In genomic region chr6:45433533-45434400, GRCh38 we compare ENCODE assay signal across 14 cellular contexts. TPM values are rescaled to one million over a fixed set of nuclear protein-coding genes. Genes with fewer than 3 reads are reported as not detected.
A peak's percentile ranks its signal among the peaks of the same experiment; 100 is the strongest.
DNase-seq lines count a peak whose midpoint lies in the region; ATAC-seq lines count a peak whose summit lies in the region.
"Had no signal": no experiment of that assay in that cellular context is flagged by ENCODE, and none has a peak within 500 bp of the region (broad histone marks: within the 10 kb centered on the region; RNA-seq: fewer than 3 reads in every experiment).

No MANE protein-coding gene starts in this region.

- intact Hi-C loops in activated T-helper 2 cell treated with anti-CD3 and anti-CD28 coated beads, Interferon-gamma antibody, Interleukin-2, Interleukin-4, amounts not matched to agents 10 μg/mL and 5 μg/mL and 100 μg/mL, durations not matched to agents 14 hours and 24 hours and 36 hours (cut with micrococcal nuclease), result loop anchor here (1.0 to 2.0 kb wide), 2 partner anchors 9 to 15 kb away; no protein-coding TSS in a partner anchor

- H3K4me3 Mint-ChIP-seq in activated T-helper 2 cell treated with anti-CD3 and anti-CD28 coated beads, Interferon-gamma antibody, Interleukin-2, Interleukin-4, amounts not matched to agents 10 μg/mL and 5 μg/mL and 100 μg/mL, durations not matched to agents 14 hours and 24 hours and 36 hours (ENCODE audit: low read depth), result peak overlapping the region; percentile 64
- peak overlapping the region; percentile 57 for H3K4me3 Mint-ChIP-seq in natural killer cell treated with Interleukin-12 subunit alpha and Interleukin-12 subunit beta and Interleukin-15 and Interleukin-18, amount 100 ng/mL, for 72 hours
- H3K4me3 Mint-ChIP-seq: neural crest cell had no signal

- peaks cover 81% of the 10 kb centered on the region for H3K4me1 Mint-ChIP-seq in activated T-helper 2 cell treated with anti-CD3 and anti-CD28 coated beads, Interferon-gamma antibody, Interleukin-2, Interleukin-4, amounts not matched to agents 10 μg/mL and 5 μg/mL and 100 μg/mL, durations not matched to agents 14 hours and 24 hours and 36 hours (ENCODE audit: low read depth)
- peaks cover 29 to 63% of the 10 kb centered on the region in 2 donors for H3K4me1 Mint-ChIP-seq in natural killer cell treated with Interleukin-12 subunit alpha and Interleukin-12 subunit beta and Interleukin-15 and Interleukin-18, amount 100 ng/mL, for 72 hours (ENCODE audit: low read depth in 2 of 2)

- no peak for ATAC-seq in natural killer cell treated with Interleukin-12 subunit alpha and Interleukin-12 subunit beta and Interleukin-15 and Interleukin-18, amount 100 ng/mL, for 72 hours
- no peak for ATAC-seq in HG02885 (IDR thresholded peaks at IDR 0.05; ENCODE audit: poor library complexity, unreplicated experiment)

- H3K36me3 Mint-ChIP-seq in activated T-helper 2 cell treated with anti-CD3 and anti-CD28 coated beads, Interferon-gamma antibody, Interleukin-2, Interleukin-4, amounts not matched to agents 10 μg/mL and 5 μg/mL and 100 μg/mL, durations not matched to agents 14 hours and 24 hours and 36 hours (ENCODE audit: low read depth), result peaks cover 83% of the 10 kb centered on the region
- peaks cover 11% of the 10 kb centered on the region for H3K36me3 Mint-ChIP-seq in natural killer cell treated with Interleukin-12 subunit alpha and Interleukin-12 subunit beta and Interleukin-15 and Interleukin-18, amount 100 ng/mL, for 72 hours

- DNase-seq in DMS79 (lab: John Stamatoyannopoulos, UW) (peak; percentile 49), LoVo (ENCODE audit: low spot score) (peak; percentile 60), NCI-H1105 treated with DMSO at 0.1 percent for 48 hours (lab: John Stamatoyannopoulos, UW) (no peak), NCI-H446 treated with DMSO at 0.1 percent for 48 hours (lab: John Stamatoyannopoulos, UW) (no peak)
- DNase-seq in activated T-helper 2 cell treated with anti-CD3 and anti-CD28 coated beads, Interferon-gamma antibody, Interleukin-2, Interleukin-4, amounts not matched to agents 10 μg/mL and 5 μg/mL and 100 μg/mL, durations not matched to agents 14 hours and 24 hours and 36 hours (ENCODE audit: low spot score), result no peak
- no peak for DNase-seq in natural killer cell treated with Interleukin-12 subunit alpha and Interleukin-12 subunit beta and Interleukin-15 and Interleukin-18, amount 100 ng/mL, for 72 hours (ENCODE audit: low spot score)
- DNase-seq: esophagus squamous epithelium, H7, hippocampal formation, sigmoid colon, substantia nigra, T-cell had no signal

- no peaks in the 10 kb centered on the region for H3K9me3 Mint-ChIP-seq in activated T-helper 2 cell treated with anti-CD3 and anti-CD28 coated beads, Interferon-gamma antibody, Interleukin-2, Interleukin-4, amounts not matched to agents 10 μg/mL and 5 μg/mL and 100 μg/mL, durations not matched to agents 14 hours and 24 hours and 36 hours
- H3K9me3 Mint-ChIP-seq in natural killer cell treated with Interleukin-12 subunit alpha and Interleukin-12 subunit beta and Interleukin-15 and Interleukin-18, amount 100 ng/mL, for 72 hours, result no peaks in the 10 kb centered on the region
- H3K9me3 Mint-ChIP-seq: neural crest cell, T-cell had no signal

- H3K27ac Mint-ChIP-seq in activated T-helper 2 cell treated with anti-CD3 and anti-CD28 coated beads, Interferon-gamma antibody, Interleukin-2, Interleukin-4, amounts not matched to agents 10 μg/mL and 5 μg/mL and 100 μg/mL, durations not matched to agents 14 hours and 24 hours and 36 hours, result peak overlapping the region; percentile 84
- H3K27ac Mint-ChIP-seq in natural killer cell treated with Interleukin-12 subunit alpha and Interleukin-12 subunit beta and Interleukin-15 and Interleukin-18, amount 100 ng/mL, for 72 hours, result peak overlapping the region; percentile 31 to 70

- H3K27me3 Mint-ChIP-seq in activated T-helper 2 cell treated with anti-CD3 and anti-CD28 coated beads, Interferon-gamma antibody, Interleukin-2, Interleukin-4, amounts not matched to agents 10 μg/mL and 5 μg/mL and 100 μg/mL, durations not matched to agents 14 hours and 24 hours and 36 hours (ENCODE audit: low read depth), result no peaks in the 10 kb centered on the region
- peaks cover 0 to 11% of the 10 kb centered on the region in 2 donors for H3K27me3 Mint-ChIP-seq in natural killer cell treated with Interleukin-12 subunit alpha and Interleukin-12 subunit beta and Interleukin-15 and Interleukin-18, amount 100 ng/mL, for 72 hours
- H3K27me3 Mint-ChIP-seq: T-cell had no signal

RNA-seq across cellular contexts. Expression of gene SUPT3H, which starts 56.0 kb away (rescaled TPM):
- 14.8 and 19.4 TPM in 2 replicates for total RNA-seq in activated T-helper 2 cell treated with anti-CD3 and anti-CD28 coated beads, Interferon-gamma antibody, Interleukin-2, Interleukin-4, amounts not matched to agents 10 μg/mL and 5 μg/mL and 100 μg/mL, durations not matched to agents 14 hours and 24 hours and 36 hours
- 1 to 10 TPM; 5.3 to 9.6 TPM for total RNA-seq in natural killer cell treated with Interleukin-12 subunit alpha and Interleukin-12 subunit beta and Interleukin-15 and Interleukin-18, amount 100 ng/mL, for 72 hours

Comparison
In these comparisons a context has a peak if more than half of its experiments do, and no peak if none do; other contexts are left out.
1. DNase-seq: peak in DMS79 (single experiment) and LoVo (single experiment); none in activated T-helper 2 cell treated with anti-CD3 and anti-CD28 coated beads, Interferon-gamma antibody, Interleukin-2, Interleukin-4, amounts not matched to agents 10 μg/mL and 5 μg/mL and 100 μg/mL, durations not matched to agents 14 hours and 24 hours and 36 hours (single experiment), natural killer cell treated with Interleukin-12 subunit alpha and Interleukin-12 subunit beta and Interleukin-15 and Interleukin-18, amount 100 ng/mL, for 72 hours (single experiment), NCI-H1105 treated with DMSO at 0.1 percent for 48 hours (single experiment) and NCI-H446 treated with DMSO at 0.1 percent for 48 hours (single experiment).